ENCODE assay signal across 13 cellular contexts in genomic region chrX:118872102-118872566, GRCh38. TPM values are rescaled to one million over a fixed set of nuclear protein-coding genes. Genes with fewer than 3 reads are reported as not detected.
DNase-seq lines count a peak whose midpoint lies in the region; ATAC-seq and TF ChIP-seq lines count a peak whose summit lies in the region.
"Had no signal": no experiment of that assay in that cellular context is flagged by ENCODE, and none has a peak within 500 bp of the region (broad histone marks: within the 10 kb centered on the region; RNA-seq: fewer than 3 reads in every experiment).

No MANE protein-coding gene starts in this region.

- H3K27ac ChIP-seq in adrenal gland (peak overlapping the region in 4 of 5 donors; percentile 44 to 78 (median 67)), heart left ventricle (peak overlapping the region in 11 of 12 donors; percentile 32 to 76 (median 66)), rectal smooth muscle tissue (ENCODE audit: low read depth, low read length) (peak overlapping the region; percentile 76)
- no peak overlapping the region for H3K27ac ChIP-seq in CD4-positive, alpha-beta memory T cell (ENCODE audit: low read depth, low read length)
- H3K27ac ChIP-seq: SK-N-MC had no signal

- H3K9me3 Mint-ChIP-seq in Calu3 (ENCODE audit: low read depth, unreplicated experiment) = no peaks in the 10 kb centered on the region
- H3K9me3 Mint-ChIP-seq in CD4-positive, alpha-beta memory T cell = no peaks in the 10 kb centered on the region
- H3K9me3 Mint-ChIP-seq: CD8-positive, alpha-beta T cell had no signal

- BruUV-seq in Calu3 (replicated peaks; lab: Mats Ljungman, UMichigan) = no TSS peak

- H3K36me3 ChIP-seq in adrenal gland (replicated peaks in 1 of 2) (no peaks in the 10 kb centered on the region), heart left ventricle (no peaks in the 10 kb centered on the region), rectal smooth muscle tissue (ENCODE audit: control insufficient read depth, insufficient read depth, low read length) (no peaks in the 10 kb centered on the region)
- H3K36me3 ChIP-seq in CD4-positive, alpha-beta memory T cell (ENCODE audit: insufficient read depth, low read length) = no peaks in the 10 kb centered on the region

- POLR2A ChIA-PET in CD4-positive, alpha-beta memory T cell (lab: Charles Lee; ENCODE audit: partially characterized antibody) = no interaction called here

- TF ChIP-seq CTCF in Calu3 (IDR thresholded peaks at IDR 0.05; ENCODE audit: unreplicated experiment) (no peak), adrenal gland (IDR thresholded peaks at IDR 0.05) (no peak), heart left ventricle (IDR thresholded peaks at IDR 0.05) (no peak)

- no peaks in the 10 kb centered on the region for H3K36me3 Mint-ChIP-seq in Calu3 (ENCODE audit: insufficient read depth, unreplicated experiment)
- no peaks in the 10 kb centered on the region for H3K36me3 Mint-ChIP-seq in CD4-positive, alpha-beta memory T cell
- H3K36me3 Mint-ChIP-seq: CD8-positive, alpha-beta T cell; naive B cell had no signal

- H3K27me3 Mint-ChIP-seq in Calu3 (ENCODE audit: unreplicated experiment) = peaks cover 3% of the 10 kb centered on the region
- H3K27me3 Mint-ChIP-seq in CD4-positive, alpha-beta memory T cell = no peaks in the 10 kb centered on the region

- TF ChIP-seq POLR2A in adrenal gland (IDR thresholded peaks at IDR 0.05) (peak in 1 of 2 donors; percentile 13), heart left ventricle (IDR thresholded peaks at IDR 0.05) (no peak)

- peaks cover 8% of the 10 kb centered on the region for H3K4me1 Mint-ChIP-seq in Calu3 (ENCODE audit: low read depth, unreplicated experiment)
- H3K4me1 Mint-ChIP-seq in CD4-positive, alpha-beta memory T cell = peaks cover 0 to 6% (median 0%) of the 10 kb centered on the region in 4 donors
- H3K4me1 Mint-ChIP-seq: naive B cell had no signal

- DNase-seq in Calu3 = peak; percentile 5
- peak; percentile 37 to 81 (median 68) for DNase-seq in adrenal gland
- DNase-seq in heart left ventricle = peak in 2 of 5 donors; percentile 6 to 29
- no peak for DNase-seq in CD4-positive, alpha-beta memory T cell
- DNase-seq in stimulated activated CD4-positive, alpha-beta T cell treated with anti-CD3 and anti-CD28 coated beads, Interleukin-4, amount 100 ng/mL, for 1 hour = no peak
- DNase-seq in amniotic stem cell (lab: John Stamatoyannopoulos, UW) = no peak
- DNase-seq: activated CD8-positive, alpha-beta T cell treated with anti-CD3 and anti-CD28 coated beads, Interleukin-2, amount 10 ng/mL, durations not matched to agents 7 days and 5 days; CD8-positive, alpha-beta T cell; IMR-90; naive B cell had no signal

- no peaks in the 10 kb centered on the region for H3K9me3 ChIP-seq in adrenal gland (replicated peaks in 1 of 3)
- H3K9me3 ChIP-seq in heart left ventricle = no peaks in the 10 kb centered on the region
- H3K9me3 ChIP-seq in CD4-positive, alpha-beta memory T cell (ENCODE audit: control insufficient read depth in 1 of 2, low read length in 2 of 2) = no peaks in the 10 kb centered on the region

- CTCF ChIA-PET in Calu3 (lab: Charles Lee) = no interaction called here
- CTCF ChIA-PET in CD4-positive, alpha-beta memory T cell (lab: Charles Lee; ENCODE audit: partially characterized antibody) = interaction anchor here (1.0 kb wide), 1 partner anchor 133 kb away, joined by 3 read pairs; no protein-coding TSS in a partner anchor

- H3K4me1 ChIP-seq in adrenal gland (replicated peaks in 1 of 2) = peaks cover 8 to 11% of the 10 kb centered on the region in 2 donors
- H3K4me1 ChIP-seq in heart left ventricle = peaks cover 0 to 10% (median 4%) of the 10 kb centered on the region in 12 donors
- peaks cover 17% of the 10 kb centered on the region for H3K4me1 ChIP-seq in rectal smooth muscle tissue (ENCODE audit: control insufficient read depth, insufficient read depth, low read length)
- no peaks in the 10 kb centered on the region for H3K4me1 ChIP-seq in CD4-positive, alpha-beta memory T cell (ENCODE audit: insufficient read depth, low read length)

- no peak overlapping the region for H3K9ac ChIP-seq in rectal smooth muscle tissue (ENCODE audit: low read length)

- H3K27ac Mint-ChIP-seq in Calu3 (ENCODE audit: unreplicated experiment) = no peak overlapping the region
- H3K27ac Mint-ChIP-seq in CD4-positive, alpha-beta memory T cell = no peak overlapping the region
- H3K27ac Mint-ChIP-seq: activated CD8-positive, alpha-beta T cell treated with anti-CD3 and anti-CD28 coated beads, Interleukin-2, amount 10 ng/mL, durations not matched to agents 7 days and 5 days; CD8-positive, alpha-beta T cell had no signal

- intact Hi-C loops in Calu3 (cut with micrococcal nuclease; ENCODE audit: unreplicated experiment) (no loop called here), adrenal gland (cut with DNase I) (no loop called here), heart left ventricle (cut with DNase I) (no loop called here)
- intact Hi-C loops in CD4-positive, alpha-beta memory T cell (cut with micrococcal nuclease) = no loop called here

- peak; percentile 87 to 93 (median 92) for ATAC-seq in heart left ventricle
- ATAC-seq in HG02642 (IDR thresholded peaks at IDR 0.05; ENCODE audit: poor library complexity, unreplicated experiment) = no peak
- ATAC-seq: activated CD8-positive, alpha-beta T cell treated with anti-CD3 and anti-CD28 coated beads, Interleukin-2, amount 10 ng/mL, durations not matched to agents 7 days and 5 days; CD8-positive, alpha-beta T cell had no signal

- 21 to 39% (median 28%) methylated on average over 4 of the region's 4 CpGs for WGBS in adrenal gland, 4 donors
- WGBS in heart left ventricle, 4 donors = 28 to 44% (median 36%) methylated on average over 4 of the region's 4 CpGs

- no peaks in the 10 kb centered on the region for H3K27me3 ChIP-seq in adrenal gland
- no peaks in the 10 kb centered on the region for H3K27me3 ChIP-seq in heart left ventricle
- no peaks in the 10 kb centered on the region for H3K27me3 ChIP-seq in rectal smooth muscle tissue (ENCODE audit: control insufficient read depth, insufficient read depth, low read length)
- no peaks in the 10 kb centered on the region for H3K27me3 ChIP-seq in CD4-positive, alpha-beta memory T cell (ENCODE audit: insufficient read depth, low read length)

- H3K4me3 Mint-ChIP-seq in Calu3 (ENCODE audit: low read depth, unreplicated experiment) = no peak overlapping the region
- H3K4me3 Mint-ChIP-seq in CD4-positive, alpha-beta memory T cell = no peak overlapping the region
- H3K4me3 Mint-ChIP-seq: activated CD8-positive, alpha-beta T cell treated with anti-CD3 and anti-CD28 coated beads, Interleukin-2, amount 10 ng/mL, durations not matched to agents 7 days and 5 days; CD8-positive, alpha-beta T cell; naive B cell had no signal

- H3K4me3 ChIP-seq in adrenal gland (no peak overlapping the region), heart left ventricle (no peak overlapping the region), rectal smooth muscle tissue (ENCODE audit: low read length) (no peak overlapping the region)
- H3K4me3 ChIP-seq in CD4-positive, alpha-beta memory T cell (ENCODE audit: low read length in 2 of 2) = no peak overlapping the region
- H3K4me3 ChIP-seq: SK-N-MC had no signal

RNA-seq across cellular contexts. Expression of gene ZCCHC12, which starts 48.5 kb away (rescaled TPM):
- not detected in 2 replicates for total RNA-seq in Calu3 (2022)
- total RNA-seq in adrenal gland = 1 to 10 TPM in 5 of 8 donors, under 1 TPM in 2, not detected in 1; 0.54 to 5.1 (median 1.6) TPM
- polyA plus RNA-seq in adrenal gland = 1 to 10 TPM in 2 of 3 donors, under 1 TPM in 1; 0.77 to 10.0 (median 1.8) TPM
- total RNA-seq in heart left ventricle = under 1 TPM in 2 of 9 donors, not detected in 7; 0.23 to 0.61 TPM
- under 1 TPM in 1 of 2 donors, not detected in 1; 0.06 TPM for polyA plus RNA-seq in heart left ventricle
- not detected for total RNA-seq in CD4-positive, alpha-beta memory T cell
- not detected for polyA plus RNA-seq in CD4-positive, alpha-beta memory T cell
- total RNA-seq: activated CD8-positive, alpha-beta T cell treated with anti-CD3 and anti-CD28 coated beads, Interleukin-2, amount 10 ng/mL, durations not matched to agents 7 days and 5 days had no signal

Comparison
In these comparisons a context has a peak if more than half of its experiments do, and no peak if none do; other contexts are left out.
1. DNase-seq: peak in Calu3 (single experiment) and adrenal gland (7 of 7); none in CD4-positive, alpha-beta memory T cell (0 of 5), stimulated activated CD4-positive, alpha-beta T cell treated with anti-CD3 and anti-CD28 coated beads, Interleukin-4, amount 100 ng/mL, for 1 hour (single experiment) and amniotic stem cell (single experiment).